In the genomic region with DNA sequence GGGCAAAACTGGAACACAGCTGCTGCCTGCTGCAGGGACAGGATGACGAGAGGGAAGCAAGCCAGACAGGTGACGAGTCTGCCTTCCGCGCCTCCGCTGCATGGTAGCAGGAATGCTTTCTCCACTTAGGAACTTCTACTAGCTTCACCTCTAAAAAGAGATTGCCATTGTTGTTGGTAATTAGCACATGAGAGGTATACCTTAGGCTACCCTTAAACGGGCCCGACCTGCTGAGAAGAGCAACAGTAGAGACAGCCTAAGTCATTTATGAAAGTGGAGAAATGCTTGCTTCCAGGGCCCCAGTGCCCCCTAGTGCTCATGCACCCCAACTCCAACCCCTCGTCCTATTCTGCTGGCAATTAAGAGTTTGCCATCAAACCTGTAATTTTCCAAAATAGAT, we compare ENCODE assay signal across 8 cellular contexts.
A peak's percentile ranks its signal among the peaks of the same experiment; 100 is the strongest.
DNase-seq lines count a peak whose midpoint lies in the region; ATAC-seq and TF ChIP-seq lines count a peak whose summit lies in the region.

No MANE protein-coding gene starts in this region.

- H3K27ac ChIP-seq in dorsolateral prefrontal cortex: no peak overlapping the region

- H3K4me3 ChIP-seq in dorsolateral prefrontal cortex: no peak overlapping the region

- peak in 55 of 56 donors; percentile 7 to 65 (median 44) for TF ChIP-seq CTCF in dorsolateral prefrontal cortex (IDR thresholded peaks at IDR 0.05 in 54 of 56, conservative IDR thresholded peaks at IDR 0.05 in 2 of 56; ENCODE audit: low read depth in 1 of 56, partially characterized antibody in 56 of 56)

- intact Hi-C loops in dorsolateral prefrontal cortex (cut with DNase I): loop anchor here in 1 of 2 donors (2.0 to 10.0 kb wide), 2 partner anchors 468 to 592 kb away; no protein-coding TSS in a partner anchor

- DNase-seq in AML-193 (lab: John Stamatoyannopoulos, UW) (peak; percentile 11 to 41), SKM-1 treated with dmso at 0.1 percent for 144 hours (lab: John Stamatoyannopoulos, UW; ENCODE audit: unreplicated experiment) (peak; percentile 30), dorsolateral prefrontal cortex (no peak), mesenteric fat pad (ENCODE audit: low spot score) (no peak), NCI-H524 treated with DMSO at 0.1 percent for 48 hours (lab: John Stamatoyannopoulos, UW) (no peak)
- DNase-seq in stimulated activated CD4-positive, alpha-beta T cell treated with anti-CD3 and anti-CD28 coated beads, Interleukin-12 subunit alpha, Interleukin-12 subunit beta, amount 100 ng/mL, for 4 hours: peak; percentile 17

- ATAC-seq in GM19351 (IDR thresholded peaks at IDR 0.05; ENCODE audit: unreplicated experiment) (peak; percentile 88), GM21825 (IDR thresholded peaks at IDR 0.05; ENCODE audit: unreplicated experiment) (no peak)

- no peaks in the 10 kb centered on the region for H3K27me3 ChIP-seq in dorsolateral prefrontal cortex

Comparison
In these comparisons a context has a peak if more than half of its experiments do, and no peak if none do; other contexts are left out.
1. DNase-seq: peak in AML-193 (2 of 2), SKM-1 treated with dmso at 0.1 percent for 144 hours (single experiment) and stimulated activated CD4-positive, alpha-beta T cell treated with anti-CD3 and anti-CD28 coated beads, Interleukin-12 subunit alpha, Interleukin-12 subunit beta, amount 100 ng/mL, for 4 hours (single experiment); none in dorsolateral prefrontal cortex (0 of 10), mesenteric fat pad (single experiment) and NCI-H524 treated with DMSO at 0.1 percent for 48 hours (single experiment).